ENCODE assay signal across 8 cellular contexts in the genomic region with DNA sequence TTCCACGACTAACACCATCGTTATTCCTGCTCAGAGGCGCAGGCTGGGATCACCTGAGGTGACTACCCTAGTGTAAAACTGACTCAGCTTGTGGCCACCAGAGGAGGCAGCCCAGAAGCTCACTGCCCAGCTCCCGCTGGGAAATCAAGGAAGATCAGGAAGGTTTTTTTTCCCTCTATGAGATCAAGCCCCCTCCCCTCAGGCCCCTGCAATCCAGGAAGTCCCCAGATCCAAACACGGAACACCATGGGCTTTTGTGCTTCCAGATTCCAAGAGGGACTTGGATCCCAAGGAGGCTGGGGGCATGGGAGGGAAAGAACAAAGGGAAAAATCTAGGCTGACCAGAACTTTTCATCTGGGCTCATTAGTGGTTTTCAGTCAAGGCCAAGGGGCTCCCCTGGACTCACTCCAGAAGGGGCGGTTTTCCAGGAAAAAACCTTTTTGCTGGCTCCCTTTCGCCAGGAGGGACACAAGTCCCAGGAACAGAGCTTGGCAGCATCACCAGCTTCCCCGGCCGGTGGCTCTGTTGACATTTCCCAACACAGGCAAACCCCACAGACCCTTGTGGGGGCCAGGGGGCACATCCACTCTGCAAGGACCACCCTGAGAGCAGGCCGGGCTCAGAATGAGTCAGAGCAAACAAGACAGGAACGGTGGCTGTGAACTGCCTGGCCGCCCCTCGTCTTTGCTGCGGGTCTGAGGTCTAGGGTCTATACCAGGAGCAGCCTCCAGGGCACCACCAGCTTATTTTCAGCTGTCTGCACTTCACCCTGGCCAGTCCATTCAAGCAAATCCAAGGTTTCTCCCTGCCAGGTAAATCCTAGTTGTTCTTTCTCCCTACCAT. TPM values are rescaled to one million over a fixed set of nuclear protein-coding genes. Genes with fewer than 3 reads are reported as not detected.
DNase-seq lines count a peak whose midpoint lies in the region; ATAC-seq and TF ChIP-seq lines count a peak whose summit lies in the region.

No MANE protein-coding gene starts in this region.

- peak overlapping the region; percentile 45 to 77 (median 57) for H3K9ac ChIP-seq in skeletal muscle tissue (ENCODE audit: low read depth in 1 of 3, low read length in 3 of 3)

- peak overlapping the region; percentile 86 for H3K27ac Mint-ChIP-seq in activated T-helper 1 cell treated with anti-CD3 and anti-CD28 coated beads, Interleukin-12 subunit alpha, Interleukin-12 subunit beta, Interleukin-2, Interleukin-4 antibody, amounts not matched to agents 30 ng/mL and 10 ng/mL and 1 ng/mL, durations not matched to agents 14 hours and 24 hours and 36 hours

- intact Hi-C loops in activated T-helper 1 cell treated with anti-CD3 and anti-CD28 coated beads, Interleukin-12 subunit alpha, Interleukin-12 subunit beta, Interleukin-2, Interleukin-4 antibody, amounts not matched to agents 30 ng/mL and 10 ng/mL and 1 ng/mL, durations not matched to agents 14 hours and 24 hours and 36 hours (cut with micrococcal nuclease) = no loop called here
- intact Hi-C loops in right cardiac atrium (cut with DNase I) = no loop called here

- H3K9me3 Mint-ChIP-seq in activated T-helper 1 cell treated with anti-CD3 and anti-CD28 coated beads, Interleukin-12 subunit alpha, Interleukin-12 subunit beta, Interleukin-2, Interleukin-4 antibody, amounts not matched to agents 30 ng/mL and 10 ng/mL and 1 ng/mL, durations not matched to agents 14 hours and 24 hours and 36 hours = no peaks in the 10 kb centered on the region

- no peak overlapping the region for H3K4me3 ChIP-seq in right cardiac atrium (ENCODE audit: low read length)
- H3K4me3 ChIP-seq in skeletal muscle tissue (ENCODE audit: low read length in 3 of 3) = no peak overlapping the region

- ATAC-seq in GM18505 (IDR thresholded peaks at IDR 0.05; ENCODE audit: unreplicated experiment) (no peak), right cardiac atrium (no peak), GM18873 (IDR thresholded peaks at IDR 0.05; ENCODE audit: low FRiP score, unreplicated experiment) (no peak), GM21423 (IDR thresholded peaks at IDR 0.05; ENCODE audit: unreplicated experiment) (no peak)

- TF ChIP-seq POLR2A in GM18505 (IDR thresholded peaks at IDR 0.05; ENCODE audit: borderline replicate concordance, extremely low read depth, insufficient read depth, insufficient read length) = peak; percentile 10

- H3K4me3 Mint-ChIP-seq in activated T-helper 1 cell treated with anti-CD3 and anti-CD28 coated beads, Interleukin-12 subunit alpha, Interleukin-12 subunit beta, Interleukin-2, Interleukin-4 antibody, amounts not matched to agents 30 ng/mL and 10 ng/mL and 1 ng/mL, durations not matched to agents 14 hours and 24 hours and 36 hours = peak overlapping the region; percentile 17

- no peaks in the 10 kb centered on the region for H3K27me3 Mint-ChIP-seq in activated T-helper 1 cell treated with anti-CD3 and anti-CD28 coated beads, Interleukin-12 subunit alpha, Interleukin-12 subunit beta, Interleukin-2, Interleukin-4 antibody, amounts not matched to agents 30 ng/mL and 10 ng/mL and 1 ng/mL, durations not matched to agents 14 hours and 24 hours and 36 hours (ENCODE audit: insufficient read depth)

- H3K27me3 ChIP-seq in right cardiac atrium (ENCODE audit: control insufficient read depth, insufficient read depth) = no peaks in the 10 kb centered on the region
- H3K27me3 ChIP-seq in skeletal muscle tissue (ENCODE audit: control insufficient read depth in 3 of 3, insufficient read depth in 3 of 3, low read length in 3 of 3) = no peaks in the 10 kb centered on the region

- 40% methylated on average over 14 of the region's 14 CpGs for WGBS in right cardiac atrium

- peaks cover 5 to 13% (median 8%) of the 10 kb centered on the region in 3 donors for H3K36me3 ChIP-seq in skeletal muscle tissue (ENCODE audit: control insufficient read depth in 3 of 3, insufficient read depth in 3 of 3, low read length in 3 of 3)

- peaks cover 74% of the 10 kb centered on the region for H3K4me1 Mint-ChIP-seq in activated T-helper 1 cell treated with anti-CD3 and anti-CD28 coated beads, Interleukin-12 subunit alpha, Interleukin-12 subunit beta, Interleukin-2, Interleukin-4 antibody, amounts not matched to agents 30 ng/mL and 10 ng/mL and 1 ng/mL, durations not matched to agents 14 hours and 24 hours and 36 hours (ENCODE audit: low read depth)

- H3K27ac ChIP-seq in right cardiac atrium (ENCODE audit: low read length) (peak overlapping the region; percentile 75), skeletal muscle tissue (ENCODE audit: low read depth, low read length) (peak overlapping the region; percentile 78)

- H3K9me3 ChIP-seq in right cardiac atrium (ENCODE audit: control insufficient read depth, low read length) = no peaks in the 10 kb centered on the region
- no peaks in the 10 kb centered on the region for H3K9me3 ChIP-seq in skeletal muscle tissue (ENCODE audit: control insufficient read depth in 3 of 3, low read length in 3 of 3)

- peaks cover 22% of the 10 kb centered on the region for H3K36me3 Mint-ChIP-seq in activated T-helper 1 cell treated with anti-CD3 and anti-CD28 coated beads, Interleukin-12 subunit alpha, Interleukin-12 subunit beta, Interleukin-2, Interleukin-4 antibody, amounts not matched to agents 30 ng/mL and 10 ng/mL and 1 ng/mL, durations not matched to agents 14 hours and 24 hours and 36 hours (ENCODE audit: low read depth)

- DNase-seq in activated T-helper 1 cell treated with anti-CD3 and anti-CD28 coated beads, Interleukin-12 subunit alpha, Interleukin-12 subunit beta, Interleukin-2, Interleukin-4 antibody, amounts not matched to agents 30 ng/mL and 10 ng/mL and 1 ng/mL, durations not matched to agents 14 hours and 24 hours and 36 hours (ENCODE audit: low spot score) = no peak
- DNase-seq in right cardiac atrium (peak in 2 of 3 donors; percentile 67 to 72), NCI-H187 (lab: John Stamatoyannopoulos, UW) (no peak), GM19240 (ENCODE audit: insufficient read length, low spot score) (no peak)

- H3K4me1 ChIP-seq in right cardiac atrium (ENCODE audit: control insufficient read depth, insufficient read depth, low read length) = peaks cover 50% of the 10 kb centered on the region
- peaks cover 39 to 51% (median 46%) of the 10 kb centered on the region in 3 donors for H3K4me1 ChIP-seq in skeletal muscle tissue (ENCODE audit: control insufficient read depth in 3 of 3, insufficient read depth in 3 of 3, low read length in 3 of 3)

RNA-seq across cellular contexts. Expression of a gene that starts 36.8 kb away (rescaled TPM):
- total RNA-seq in activated T-helper 1 cell treated with anti-CD3 and anti-CD28 coated beads, Interleukin-12 subunit alpha, Interleukin-12 subunit beta, Interleukin-2, Interleukin-4 antibody, amounts not matched to agents 30 ng/mL and 10 ng/mL and 1 ng/mL, durations not matched to agents 14 hours and 24 hours and 36 hours = 618 and 639 TPM in 2 replicates
- total RNA-seq in right cardiac atrium (100 to 1,000 TPM; 140 to 224 (median 163) TPM), skeletal muscle tissue (111 TPM)
- polyA plus RNA-seq in right cardiac atrium = 92.5 TPM

Comparison
In these comparisons a context has a peak if more than half of its experiments do, and no peak if none do; other contexts are left out.
1. DNase-seq: peak in right cardiac atrium (2 of 3); none in activated T-helper 1 cell treated with anti-CD3 and anti-CD28 coated beads, Interleukin-12 subunit alpha, Interleukin-12 subunit beta, Interleukin-2, Interleukin-4 antibody, amounts not matched to agents 30 ng/mL and 10 ng/mL and 1 ng/mL, durations not matched to agents 14 hours and 24 hours and 36 hours (single experiment), NCI-H187 (0 of 2) and GM19240 (single experiment).